8 cellular contexts compared by ENCODE assay signal in the genomic region with DNA sequence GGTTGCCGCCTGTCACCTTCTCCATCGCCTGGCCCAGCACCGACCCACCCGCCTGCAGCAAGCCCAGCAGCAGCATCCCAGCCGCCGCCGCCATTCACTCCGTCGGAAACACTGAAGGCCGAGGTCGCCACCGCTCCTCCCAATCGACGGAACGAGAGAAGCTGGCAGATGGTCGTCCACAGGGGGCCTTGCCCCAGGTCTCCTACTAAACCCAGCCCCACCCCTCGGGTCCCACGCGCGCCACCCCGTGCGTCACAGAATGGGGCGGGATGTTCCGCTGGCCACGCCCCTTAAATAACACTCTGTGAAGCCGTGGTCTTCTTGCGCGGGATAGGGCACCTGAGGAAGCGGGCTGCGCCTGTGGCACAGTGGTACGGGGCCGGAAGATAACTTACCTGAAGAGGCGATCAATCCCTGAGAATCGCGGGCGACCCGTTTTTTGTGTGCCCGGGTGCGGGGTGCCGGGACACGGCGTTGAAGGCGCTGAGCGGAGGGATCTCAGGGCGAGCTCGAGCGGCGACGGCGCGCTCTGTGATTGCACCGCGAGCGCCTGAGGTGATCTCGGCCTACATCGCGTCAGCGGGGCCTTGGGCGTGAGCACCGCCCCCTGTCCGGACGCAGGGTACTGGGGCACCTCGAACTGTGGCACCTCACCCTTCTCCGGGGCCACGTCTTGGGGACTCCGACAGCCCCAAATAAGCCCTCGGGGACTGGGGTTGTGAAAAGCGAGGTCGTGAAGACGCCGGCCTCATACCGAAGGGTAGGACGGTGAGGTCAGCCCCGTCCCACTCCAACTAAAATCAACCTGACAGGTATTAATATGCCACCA. TPM values are rescaled to one million over a fixed set of nuclear protein-coding genes. Genes with fewer than 3 reads are reported as not detected.
DNase-seq lines count a peak whose midpoint lies in the region; ATAC-seq and TF ChIP-seq lines count a peak whose summit lies in the region.

TSS of gene CYP51A1 (minus strand) at position 207 of the 829 bp plus-strand sequence. CDS start at position 94, 113 bp downstream.

- H3K4me3 ChIP-seq in AG10803 (ENCODE audit: low read length) (peak within 1 kb of the TSS; percentile 88), spleen (peak within 1 kb of the TSS; percentile 74 to 98 (median 92))

- ATAC-seq in GM19043 (IDR thresholded peaks at IDR 0.05; ENCODE audit: low read depth, unreplicated experiment), result peak; percentile 85
- ATAC-seq in HG03354 (IDR thresholded peaks at IDR 0.05; ENCODE audit: poor library complexity, severe bottlenecking, unreplicated experiment), result peak; percentile 89

- peak within 1 kb of the TSS; percentile 88 to 97 (median 97) for H3K27ac ChIP-seq in spleen

- peak; percentile 20 to 80 (median 34) for TF ChIP-seq POLR2A in spleen (IDR thresholded peaks at IDR 0.05)

- peak; percentile 91 for DNase-seq in AG10803 (ENCODE audit: low read depth)
- peak; percentile 91 to 93 for DNase-seq in NCI-H446 (lab: John Stamatoyannopoulos, UW)
- DNase-seq in activated CD4-positive, CD25-positive, alpha-beta regulatory T cell treated with anti-CD3 and anti-CD28 coated beads, Interleukin-2, amount 50 U/mL, for 16 hours (ENCODE audit: low read depth, low spot score), result peak; percentile 85
- DNase-seq in central memory CD4-positive, alpha-beta T cell, result peak; percentile 94
- peak; percentile 92 for DNase-seq in inferior parietal cortex (ENCODE audit: extremely low spot score)
- DNase-seq in spleen, result peak; percentile 97

- no peaks in the 10 kb centered on the region for H3K9me3 ChIP-seq in spleen

- TF ChIP-seq CTCF in AG10803 (conservative IDR thresholded peaks at IDR 0.05; ENCODE audit: low read length) (0 out of 2 replicates have a peak, but pooled peaks have one; percentile 5), spleen (IDR thresholded peaks at IDR 0.05 in 8 of 11, conservative IDR thresholded peaks at IDR 0.05 in 3 of 11) (peak in 4 of 11 experiments; percentile 6 to 45 (median 24))

- intact Hi-C loops in spleen (cut with DNase I; ENCODE audit: low total_unique reads), result no loop called here

- no peaks in the 10 kb centered on the region for H3K27me3 ChIP-seq in spleen (replicated peaks in 1 of 7)

- H3K36me3 ChIP-seq in spleen, result peaks cover 0 to 16% (median 0%) of the 10 kb centered on the region in 6 donors

- H3K4me1 ChIP-seq in spleen, result peaks cover 4 to 48% (median 27%) of the 10 kb centered on the region in 6 donors

- 0 to 6% (median 1%) methylated on average over 23 to 74 of the region's 74 CpGs for WGBS in spleen, 5 donors

RNA-seq across cellular contexts. Expression of gene CYP51A1, which starts in this region (rescaled TPM):
- 10 to 100 TPM; 18.7 to 34.4 (median 27.9) TPM for total RNA-seq in spleen
- 1 to 10 TPM; 4.2 to 9.7 (median 6.1) TPM for polyA plus RNA-seq in spleen

Comparison
In these comparisons a context has a peak if more than half of its experiments do, and no peak if none do; other contexts are left out.
1. Peak in every context shown above with its lines: DNase-seq, ATAC-seq, H3K4me3 ChIP-seq and H3K27ac ChIP-seq.